8 cellular contexts compared by ENCODE assay signal in genomic region chr2:182077451-182078142, GRCh38.
A peak's percentile ranks its signal among the peaks of the same experiment; 100 is the strongest.
DNase-seq lines count a peak whose midpoint lies in the region; ATAC-seq and TF ChIP-seq lines count a peak whose summit lies in the region.

No MANE protein-coding gene starts in this region.

- H3K9me3 Mint-ChIP-seq in Calu3 (ENCODE audit: low read depth, unreplicated experiment) = no peaks in the 10 kb centered on the region

- DNase-seq in Calu3 (peak; percentile 70), HS-5 (ENCODE audit: low read depth) (peak; percentile 79), NCI-H526 (lab: John Stamatoyannopoulos, UW) (peak; percentile 71 to 85), astrocyte of the spinal cord (ENCODE audit: low read depth, low spot score) (peak; percentile 93), iPS-NIHi7 (ENCODE audit: extremely low spot score) (peak; percentile 22), 8988T (no peak)
- DNase-seq in stimulated activated naive CD8-positive, alpha-beta T cell treated with anti-CD3 and anti-CD28 coated beads, Interleukin-15, Interleukin-2, amounts not matched to agents 100 U/mL and 50 U/mL, for 24 hours = peak; percentile 9

- BruUV-seq in Calu3 (replicated peaks; lab: Mats Ljungman, UMichigan) = no TSS peak

- H3K27me3 Mint-ChIP-seq in Calu3 (ENCODE audit: unreplicated experiment) = no peaks in the 10 kb centered on the region

- CTCF ChIA-PET in Calu3 (lab: Charles Lee) = interaction anchor here (0.7 to 2.2 kb wide), 12 partner anchors 121 to 504 kb away, joined by 3 to 8 read pairs (median 4); no protein-coding TSS in a partner anchor

- intact Hi-C loops in Calu3 (cut with micrococcal nuclease; ENCODE audit: unreplicated experiment) = loop anchor here (1.0 to 5.0 kb wide), 6 partner anchors 125 to 505 kb away; no protein-coding TSS in a partner anchor

- in situ Hi-C loops in astrocyte of the spinal cord (cut with HindIII; ENCODE audit: low sequenced_read_pairs) = no loop called here

- TF ChIP-seq CTCF in Calu3 (IDR thresholded peaks at IDR 0.05; ENCODE audit: unreplicated experiment) = peak; percentile 57
- peak; percentile 56 for TF ChIP-seq CTCF in astrocyte of the spinal cord (IDR thresholded peaks at IDR 0.05; ENCODE audit: low read depth, low read length)

- H3K4me3 Mint-ChIP-seq in Calu3 (ENCODE audit: low read depth, unreplicated experiment) = peak overlapping the region; percentile 36

- no peaks in the 10 kb centered on the region for H3K36me3 Mint-ChIP-seq in Calu3 (ENCODE audit: insufficient read depth, unreplicated experiment)

- peak; percentile 77 for ATAC-seq in GM19351 (IDR thresholded peaks at IDR 0.05; ENCODE audit: unreplicated experiment)
- no peak for ATAC-seq in stimulated activated naive CD8-positive, alpha-beta T cell treated with anti-CD3 and anti-CD28 coated beads, Interleukin-15, Interleukin-2, amounts not matched to agents 100 U/mL and 50 U/mL, for 24 hours

- H3K4me3 ChIP-seq in astrocyte of the spinal cord (ENCODE audit: low read depth, low read length) = no peak overlapping the region

- H3K4me1 Mint-ChIP-seq in Calu3 (ENCODE audit: low read depth, unreplicated experiment) = no peaks in the 10 kb centered on the region

- H3K27ac Mint-ChIP-seq in Calu3 (ENCODE audit: unreplicated experiment) = no peak overlapping the region
